Comparison of ENCODE assay signal across 1 cellular context in the genomic region with DNA sequence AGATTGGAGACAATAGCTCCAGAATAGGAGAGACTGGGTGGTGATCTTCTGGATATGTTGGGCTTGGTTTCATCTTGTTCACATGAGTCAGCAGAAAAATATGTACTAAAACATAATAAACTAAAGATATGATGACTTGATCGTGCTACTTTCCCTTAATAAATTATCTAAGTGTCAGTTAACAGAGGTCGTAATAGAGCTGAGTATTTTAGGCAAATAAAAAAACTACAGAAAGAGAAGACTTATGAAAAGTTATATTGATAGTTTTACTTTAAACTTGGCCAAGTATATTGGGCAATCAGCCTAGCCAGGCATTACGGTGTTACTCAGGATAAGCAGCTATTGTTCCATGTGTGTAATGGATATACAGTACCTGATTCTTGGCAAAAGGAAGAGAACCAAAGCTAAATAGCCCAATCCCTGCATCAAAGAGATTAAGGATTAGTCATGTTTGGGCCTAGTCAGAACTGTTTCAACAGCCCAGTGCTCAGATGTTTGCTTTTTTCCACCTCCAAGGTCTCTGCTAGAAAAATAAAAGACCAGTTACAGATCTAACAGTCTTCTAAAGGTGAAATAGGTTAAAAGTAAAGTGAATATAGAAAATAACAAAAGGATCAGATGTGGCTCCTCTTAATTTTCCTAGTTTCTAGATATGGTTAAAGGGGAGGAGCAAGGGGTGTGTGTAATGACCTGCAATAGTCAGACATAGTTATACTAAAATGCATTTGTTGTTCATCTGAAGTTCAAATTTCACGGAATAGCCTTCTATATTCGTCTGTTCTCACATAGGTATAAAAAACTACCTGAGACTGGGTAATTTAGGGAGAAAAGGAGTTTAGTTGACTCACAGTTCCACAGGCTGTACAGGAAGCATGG.
A peak's percentile ranks its signal among the peaks of the same experiment; 100 is the strongest.
TF ChIP-seq lines count a peak whose summit lies in the region.

No MANE protein-coding gene starts in this region.

TF ChIP-seq in HepG2, 621 proteins besides CTCF, POLR2A, EP300 and RAD21 (continued from another document):
- TF ChIP-seq ARHGAP35 (CRISPR knock-in tag; IDR thresholded peaks at IDR 0.05; ENCODE audit: borderline replicate concordance) (no peak), PRPF4 (IDR thresholded peaks at IDR 0.05; ENCODE audit: low read depth, low read length, poor library complexity, severe bottlenecking) (no peak), RBM22 (optimal IDR thresholded peaks at IDR 0.05; ENCODE audit: low read length) (no peak), ZNF451 (CRISPR knock-in tag; IDR thresholded peaks at IDR 0.05) (no peak), ONECUT2 (CRISPR knock-in tag; IDR thresholded peaks at IDR 0.05) (no peak), MZF1 (CRISPR knock-in tag; IDR thresholded peaks at IDR 0.05; ENCODE audit: borderline replicate concordance) (no peak), ZNF33B (CRISPR knock-in tag; IDR thresholded peaks at IDR 0.05) (no peak), MAFF (IDR thresholded peaks at IDR 0.05; ENCODE audit: low read depth, low read length) (peak; percentile 91), TCF7 (IDR thresholded peaks at IDR 0.05; ENCODE audit: low read depth) (peak; percentile 75), ZBTB7B (CRISPR knock-in tag; IDR thresholded peaks at IDR 0.05) (no peak), ZNF7 (CRISPR knock-in tag; IDR thresholded peaks at IDR 0.05) (no peak), ZBTB7A (CRISPR knock-in tag; IDR thresholded peaks at IDR 0.05) (no peak), TBP (CRISPR knock-in tag; IDR thresholded peaks at IDR 0.05) (no peak), RAD51 (IDR thresholded peaks at IDR 0.05; ENCODE audit: borderline replicate concordance) (no peak), TBX2 (CRISPR knock-in tag; IDR thresholded peaks at IDR 0.05; ENCODE audit: borderline replicate concordance) (no peak), CREM (IDR thresholded peaks at IDR 0.05) (peak; percentile 46; the same call in 1 of the 2 replicates), CREM (CRISPR knock-in tag; IDR thresholded peaks at IDR 0.05) (no peak), MEF2D (CRISPR knock-in tag; IDR thresholded peaks at IDR 0.05) (no peak), ATF7-NPFF (CRISPR knock-in tag; IDR thresholded peaks at IDR 0.05; ENCODE audit: low read depth) (no peak), NBN (conservative IDR thresholded peaks at IDR 0.05) (no peak), SAFB2 (CRISPR knock-in tag; IDR thresholded peaks at IDR 0.05; ENCODE audit: borderline replicate concordance, low read depth) (no peak), ZNF83 (CRISPR knock-in tag; IDR thresholded peaks at IDR 0.05; ENCODE audit: borderline replicate concordance) (no peak), NFYC (CRISPR knock-in tag; IDR thresholded peaks at IDR 0.05) (no peak), ZFX (CRISPR knock-in tag; IDR thresholded peaks at IDR 0.05; ENCODE audit: low read depth) (no peak), HMGA1 (CRISPR knock-in tag; conservative IDR thresholded peaks at IDR 0.05) (no peak), ZNF720 (CRISPR knock-in tag; IDR thresholded peaks at IDR 0.05) (no peak), ZNF615 (CRISPR knock-in tag; IDR thresholded peaks at IDR 0.05; ENCODE audit: borderline replicate concordance) (no peak), HDAC6 (IDR thresholded peaks at IDR 0.05; ENCODE audit: low read depth, low read length) (no peak), YEATS2 (CRISPR knock-in tag; IDR thresholded peaks at IDR 0.05; ENCODE audit: borderline replicate concordance) (no peak), MEIS2 (CRISPR knock-in tag; IDR thresholded peaks at IDR 0.05) (no peak), ZNF703 (CRISPR knock-in tag; IDR thresholded peaks at IDR 0.05; ENCODE audit: borderline replicate concordance) (no peak), SRSF4 (IDR thresholded peaks at IDR 0.05; ENCODE audit: low read depth, low read length, poor library complexity, severe bottlenecking) (no peak), ZNF547 (CRISPR knock-in tag; IDR thresholded peaks at IDR 0.05) (no peak), RARG (CRISPR knock-in tag; IDR thresholded peaks at IDR 0.05; ENCODE audit: low read depth) (no peak), NFE2L2 (IDR thresholded peaks at IDR 0.05; ENCODE audit: low read length) (peak; percentile 60; the same call in 1 of the 2 replicates), SRY (CRISPR knock-in tag; IDR thresholded peaks at IDR 0.05) (no peak), ZNF484 (CRISPR knock-in tag; IDR thresholded peaks at IDR 0.05; ENCODE audit: borderline replicate concordance, low read depth) (no peak), SOX6 (IDR thresholded peaks at IDR 0.05) (no peak), SOX6 (CRISPR knock-in tag; IDR thresholded peaks at IDR 0.05) (peak; percentile 23; the same call in 1 of the 2 replicates), MAFK (conservative IDR thresholded peaks at IDR 0.05 in 1 of 2, IDR thresholded peaks at IDR 0.05 in 1 of 2; ENCODE audit: low read length in 2 of 2) (peak; percentile 92 to 94), ESRRA (CRISPR knock-in tag; IDR thresholded peaks at IDR 0.05; ENCODE audit: low read depth) (no peak), MTA3 (CRISPR knock-in tag; IDR thresholded peaks at IDR 0.05) (no peak), MED1 (CRISPR knock-in tag; IDR thresholded peaks at IDR 0.05) (no peak), ZNF841 (CRISPR knock-in tag; IDR thresholded peaks at IDR 0.05; ENCODE audit: borderline replicate concordance) (no peak), TP53 (CRISPR knock-in tag; conservative IDR thresholded peaks at IDR 0.05) (no peak), MBD4 (IDR thresholded peaks at IDR 0.05; ENCODE audit: borderline replicate concordance, low read length) (no peak)
- TF ChIP-seq, protein P1, sequence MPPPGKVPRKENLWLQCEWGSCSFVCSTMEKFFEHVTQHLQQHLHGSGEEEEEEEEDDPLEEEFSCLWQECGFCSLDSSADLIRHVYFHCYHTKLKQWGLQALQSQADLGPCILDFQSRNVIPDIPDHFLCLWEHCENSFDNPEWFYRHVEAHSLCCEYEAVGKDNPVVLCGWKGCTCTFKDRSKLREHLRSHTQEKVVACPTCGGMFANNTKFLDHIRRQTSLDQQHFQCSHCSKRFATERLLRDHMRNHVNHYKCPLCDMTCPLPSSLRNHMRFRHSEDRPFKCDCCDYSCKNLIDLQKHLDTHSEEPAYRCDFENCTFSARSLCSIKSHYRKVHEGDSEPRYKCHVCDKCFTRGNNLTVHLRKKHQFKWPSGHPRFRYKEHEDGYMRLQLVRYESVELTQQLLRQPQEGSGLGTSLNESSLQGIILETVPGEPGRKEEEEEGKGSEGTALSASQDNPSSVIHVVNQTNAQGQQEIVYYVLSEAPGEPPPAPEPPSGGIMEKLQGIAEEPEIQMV (CRISPR knock-in tag; IDR thresholded peaks at IDR 0.05; ENCODE audit: low read depth): no peak
- TF ChIP-seq, protein P2, sequence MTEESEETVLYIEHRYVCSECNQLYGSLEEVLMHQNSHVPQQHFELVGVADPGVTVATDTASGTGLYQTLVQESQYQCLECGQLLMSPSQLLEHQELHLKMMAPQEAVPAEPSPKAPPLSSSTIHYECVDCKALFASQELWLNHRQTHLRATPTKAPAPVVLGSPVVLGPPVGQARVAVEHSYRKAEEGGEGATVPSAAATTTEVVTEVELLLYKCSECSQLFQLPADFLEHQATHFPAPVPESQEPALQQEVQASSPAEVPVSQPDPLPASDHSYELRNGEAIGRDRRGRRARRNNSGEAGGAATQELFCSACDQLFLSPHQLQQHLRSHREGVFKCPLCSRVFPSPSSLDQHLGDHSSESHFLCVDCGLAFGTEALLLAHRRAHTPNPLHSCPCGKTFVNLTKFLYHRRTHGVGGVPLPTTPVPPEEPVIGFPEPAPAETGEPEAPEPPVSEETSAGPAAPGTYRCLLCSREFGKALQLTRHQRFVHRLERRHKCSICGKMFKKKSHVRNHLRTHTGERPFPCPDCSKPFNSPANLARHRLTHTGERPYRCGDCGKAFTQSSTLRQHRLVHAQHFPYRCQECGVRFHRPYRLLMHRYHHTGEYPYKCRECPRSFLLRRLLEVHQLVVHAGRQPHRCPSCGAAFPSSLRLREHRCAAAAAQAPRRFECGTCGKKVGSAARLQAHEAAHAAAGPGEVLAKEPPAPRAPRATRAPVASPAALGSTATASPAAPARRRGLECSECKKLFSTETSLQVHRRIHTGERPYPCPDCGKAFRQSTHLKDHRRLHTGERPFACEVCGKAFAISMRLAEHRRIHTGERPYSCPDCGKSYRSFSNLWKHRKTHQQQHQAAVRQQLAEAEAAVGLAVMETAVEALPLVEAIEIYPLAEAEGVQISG (CRISPR knock-in tag; IDR thresholded peaks at IDR 0.05): no peak
- TF ChIP-seq, protein P3, sequence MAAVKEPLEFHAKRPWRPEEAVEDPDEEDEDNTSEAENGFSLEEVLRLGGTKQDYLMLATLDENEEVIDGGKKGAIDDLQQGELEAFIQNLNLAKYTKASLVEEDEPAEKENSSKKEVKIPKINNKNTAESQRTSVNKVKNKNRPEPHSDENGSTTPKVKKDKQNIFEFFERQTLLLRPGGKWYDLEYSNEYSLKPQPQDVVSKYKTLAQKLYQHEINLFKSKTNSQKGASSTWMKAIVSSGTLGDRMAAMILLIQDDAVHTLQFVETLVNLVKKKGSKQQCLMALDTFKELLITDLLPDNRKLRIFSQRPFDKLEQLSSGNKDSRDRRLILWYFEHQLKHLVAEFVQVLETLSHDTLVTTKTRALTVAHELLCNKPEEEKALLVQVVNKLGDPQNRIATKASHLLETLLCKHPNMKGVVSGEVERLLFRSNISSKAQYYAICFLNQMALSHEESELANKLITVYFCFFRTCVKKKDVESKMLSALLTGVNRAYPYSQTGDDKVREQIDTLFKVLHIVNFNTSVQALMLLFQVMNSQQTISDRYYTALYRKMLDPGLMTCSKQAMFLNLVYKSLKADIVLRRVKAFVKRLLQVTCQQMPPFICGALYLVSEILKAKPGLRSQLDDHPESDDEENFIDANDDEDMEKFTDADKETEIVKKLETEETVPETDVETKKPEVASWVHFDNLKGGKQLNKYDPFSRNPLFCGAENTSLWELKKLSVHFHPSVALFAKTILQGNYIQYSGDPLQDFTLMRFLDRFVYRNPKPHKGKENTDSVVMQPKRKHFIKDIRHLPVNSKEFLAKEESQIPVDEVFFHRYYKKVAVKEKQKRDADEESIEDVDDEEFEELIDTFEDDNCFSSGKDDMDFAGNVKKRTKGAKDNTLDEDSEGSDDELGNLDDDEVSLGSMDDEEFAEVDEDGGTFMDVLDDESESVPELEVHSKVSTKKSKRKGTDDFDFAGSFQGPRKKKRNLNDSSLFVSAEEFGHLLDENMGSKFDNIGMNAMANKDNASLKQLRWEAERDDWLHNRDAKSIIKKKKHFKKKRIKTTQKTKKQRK (IDR thresholded peaks at IDR 0.05; ENCODE audit: low read length): no peak
- TF ChIP-seq, protein P4, sequence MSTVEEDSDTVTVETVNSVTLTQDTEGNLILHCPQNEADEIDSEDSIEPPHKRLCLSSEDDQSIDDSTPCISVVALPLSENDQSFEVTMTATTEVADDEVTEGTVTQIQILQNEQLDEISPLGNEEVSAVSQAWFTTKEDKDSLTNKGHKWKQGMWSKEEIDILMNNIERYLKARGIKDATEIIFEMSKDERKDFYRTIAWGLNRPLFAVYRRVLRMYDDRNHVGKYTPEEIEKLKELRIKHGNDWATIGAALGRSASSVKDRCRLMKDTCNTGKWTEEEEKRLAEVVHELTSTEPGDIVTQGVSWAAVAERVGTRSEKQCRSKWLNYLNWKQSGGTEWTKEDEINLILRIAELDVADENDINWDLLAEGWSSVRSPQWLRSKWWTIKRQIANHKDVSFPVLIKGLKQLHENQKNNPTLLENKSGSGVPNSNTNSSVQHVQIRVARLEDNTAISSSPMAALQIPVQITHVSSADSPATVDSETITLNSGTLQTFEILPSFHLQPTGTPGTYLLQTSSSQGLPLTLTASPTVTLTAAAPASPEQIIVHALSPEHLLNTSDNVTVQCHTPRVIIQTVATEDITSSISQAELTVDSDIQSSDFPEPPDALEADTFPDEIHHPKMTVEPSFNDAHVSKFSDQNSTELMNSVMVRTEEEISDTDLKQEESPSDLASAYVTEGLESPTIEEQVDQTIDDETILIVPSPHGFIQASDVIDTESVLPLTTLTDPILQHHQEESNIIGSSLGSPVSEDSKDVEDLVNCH (CRISPR knock-in tag; IDR thresholded peaks at IDR 0.05): no peak
- TF ChIP-seq, protein P5, sequence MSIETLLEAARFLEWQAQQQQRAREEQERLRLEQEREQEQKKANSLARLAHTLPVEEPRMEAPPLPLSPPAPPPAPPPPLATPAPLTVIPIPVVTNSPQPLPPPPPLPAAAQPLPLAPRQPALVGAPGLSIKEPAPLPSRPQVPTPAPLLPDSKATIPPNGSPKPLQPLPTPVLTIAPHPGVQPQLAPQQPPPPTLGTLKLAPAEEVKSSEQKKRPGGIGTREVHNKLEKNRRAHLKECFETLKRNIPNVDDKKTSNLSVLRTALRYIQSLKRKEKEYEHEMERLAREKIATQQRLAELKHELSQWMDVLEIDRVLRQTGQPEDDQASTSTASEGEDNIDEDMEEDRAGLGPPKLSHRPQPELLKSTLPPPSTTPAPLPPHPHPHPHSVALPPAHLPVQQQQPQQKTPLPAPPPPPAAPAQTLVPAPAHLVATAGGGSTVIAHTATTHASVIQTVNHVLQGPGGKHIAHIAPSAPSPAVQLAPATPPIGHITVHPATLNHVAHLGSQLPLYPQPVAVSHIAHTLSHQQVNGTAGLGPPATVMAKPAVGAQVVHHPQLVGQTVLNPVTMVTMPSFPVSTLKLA (IDR thresholded peaks at IDR 0.05): no peak
